10 cellular contexts compared by ENCODE assay signal in the genomic region with DNA sequence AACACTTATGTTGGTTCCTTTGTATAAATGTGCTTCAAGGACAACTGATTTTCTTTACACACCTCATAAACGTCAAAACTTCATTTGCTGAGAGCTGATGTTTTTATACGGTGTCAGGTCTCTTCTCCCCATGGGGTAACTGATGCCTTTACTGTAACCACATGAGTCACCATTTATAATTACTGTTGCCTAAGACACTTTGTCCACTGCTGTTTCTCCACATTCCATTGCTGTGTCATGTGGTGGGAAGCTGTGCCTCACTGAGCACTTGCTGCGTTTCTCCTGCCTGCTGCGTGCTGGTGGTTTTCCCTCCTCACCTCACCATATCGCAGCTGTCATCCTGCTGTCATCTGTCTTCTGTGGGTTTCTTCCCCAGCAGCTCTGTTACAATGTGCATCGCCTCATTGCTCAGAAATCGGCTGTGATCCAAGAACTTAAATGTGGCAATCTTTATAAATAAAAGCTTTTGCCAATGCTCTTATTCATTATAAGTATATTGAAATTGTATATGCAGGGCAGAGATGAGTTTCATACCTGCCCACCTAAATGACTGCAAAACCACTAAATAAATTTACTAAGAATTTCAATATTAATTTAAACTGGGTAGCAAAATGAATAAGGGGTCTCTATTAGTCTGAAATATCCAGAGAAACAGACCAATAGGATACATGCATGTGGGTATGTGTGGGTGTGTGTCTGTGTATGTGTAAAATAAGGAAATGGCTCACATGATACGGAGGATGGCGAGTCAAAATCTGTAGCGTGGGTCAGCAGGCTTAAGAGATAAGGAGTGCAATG.
A peak's percentile ranks its signal among the peaks of the same experiment; 100 is the strongest.
DNase-seq lines count a peak whose midpoint lies in the region; ATAC-seq and TF ChIP-seq lines count a peak whose summit lies in the region.
"Had no signal": no experiment of that assay in that cellular context is flagged by ENCODE, and none has a peak within 500 bp of the region (broad histone marks: within the 10 kb centered on the region; RNA-seq: fewer than 3 reads in every experiment).

No MANE protein-coding gene starts in this region.

- H3K36me3 Mint-ChIP-seq in glutamatergic neuron (ENCODE audit: unreplicated experiment): no peaks in the 10 kb centered on the region
- H3K36me3 Mint-ChIP-seq: stimulated activated naive B cell treated with anti-CD40 and anti-IgM and Interleukin-4, amounts not matched to agents 10 μg/mL and 1 μg/mL and 100 μg/mL, for 72 hours had no signal

- peak overlapping the region; percentile 83 for H3K27ac Mint-ChIP-seq in glutamatergic neuron (ENCODE audit: unreplicated experiment)
- H3K27ac Mint-ChIP-seq: stimulated activated naive B cell treated with anti-CD40 and anti-IgM and Interleukin-4, amounts not matched to agents 10 μg/mL and 1 μg/mL and 100 μg/mL, for 72 hours; T-helper 2 cell treated with Interferon-gamma antibody and Interleukin-4, amounts not matched to agents 5 μg/mL and 100 μg/mL, for 36 hours had no signal

- TF ChIP-seq CTCF in HEK293 (tag by site-specific recombination; IDR thresholded peaks at IDR 0.05) (no peak), glutamatergic neuron (IDR thresholded peaks at IDR 0.05; ENCODE audit: partially characterized antibody, unreplicated experiment) (no peak)

- peak overlapping the region; percentile 23 for H3K4me3 ChIP-seq in HEK293 (ENCODE audit: low read depth, low read length)

- no peak for ATAC-seq in GM19328 (IDR thresholded peaks at IDR 0.05; ENCODE audit: unreplicated experiment)
- ATAC-seq in HG03139 (IDR thresholded peaks at IDR 0.05; ENCODE audit: unreplicated experiment): no peak

- peaks cover 5% of the 10 kb centered on the region for H3K27me3 Mint-ChIP-seq in glutamatergic neuron (ENCODE audit: unreplicated experiment)
- H3K27me3 Mint-ChIP-seq: stimulated activated naive B cell treated with anti-CD40 and anti-IgM and Interleukin-4, amounts not matched to agents 10 μg/mL and 1 μg/mL and 100 μg/mL, for 72 hours had no signal

- H3K4me1 ChIP-seq in HEK293 (ENCODE audit: control insufficient read depth, insufficient read depth, low read length): no peaks in the 10 kb centered on the region

- peaks cover 6% of the 10 kb centered on the region for H3K4me1 Mint-ChIP-seq in glutamatergic neuron (ENCODE audit: low read depth, unreplicated experiment)

- no peaks in the 10 kb centered on the region for H3K36me3 ChIP-seq in HEK293 (ENCODE audit: control insufficient read depth in 2 of 2, insufficient read depth in 1 of 2, low read length in 2 of 2)

- POLR2A ChIA-PET in HEK293 (lab: Yijun Ruan, JAX): interaction anchor here (1.1 kb wide), 1 partner anchor 549 kb away, joined by 7 read pairs; no protein-coding TSS in a partner anchor

- H3K27ac ChIP-seq in HEK293 (ENCODE audit: extremely low read depth, low read depth, low read length): no peak overlapping the region

- H3K9me3 ChIP-seq in HEK293 (ENCODE audit: control insufficient read depth, insufficient read depth, low read depth, low read length): no peaks in the 10 kb centered on the region

- CTCF ChIA-PET in HEK293 (lab: Yijun Ruan, JAX): no interaction called here

- peak overlapping the region; percentile 13 for H3K4me3 Mint-ChIP-seq in glutamatergic neuron (ENCODE audit: unreplicated experiment)
- H3K4me3 Mint-ChIP-seq: stimulated activated naive B cell treated with anti-CD40 and anti-IgM and Interleukin-4, amounts not matched to agents 10 μg/mL and 1 μg/mL and 100 μg/mL, for 72 hours; T-helper 2 cell treated with Interferon-gamma antibody and Interleukin-4, amounts not matched to agents 5 μg/mL and 100 μg/mL, for 36 hours had no signal

- H3K9me3 Mint-ChIP-seq in glutamatergic neuron (ENCODE audit: unreplicated experiment): peaks cover 3% of the 10 kb centered on the region
- H3K9me3 Mint-ChIP-seq: stimulated activated naive B cell treated with anti-CD40 and anti-IgM and Interleukin-4, amounts not matched to agents 10 μg/mL and 1 μg/mL and 100 μg/mL, for 72 hours had no signal

- DNase-seq in AG08396 (ENCODE audit: low spot score): peak; percentile 65
- DNase-seq in SHP77 (lab: John Stamatoyannopoulos, UW): peak; percentile 63 to 72
- DNase-seq in glutamatergic neuron: peak; percentile 53
- no peak for DNase-seq in superior temporal gyrus (ENCODE audit: extremely low spot score)
- no peak for DNase-seq in activated T-cell treated with anti-CD3 and anti-CD28 coated beads, Interleukin-2, amount 50 U/mL, for 1 hour
- DNase-seq: stimulated activated naive B cell treated with anti-CD40 and anti-IgM and Interleukin-4, amounts not matched to agents 10 μg/mL and 1 μg/mL and 100 μg/mL, for 72 hours had no signal

TF ChIP-seq in HEK293, 187 proteins besides CTCF, POLR2A, EP300 and RAD21 (continues in another document):
- TF ChIP-seq, protein P1, sequence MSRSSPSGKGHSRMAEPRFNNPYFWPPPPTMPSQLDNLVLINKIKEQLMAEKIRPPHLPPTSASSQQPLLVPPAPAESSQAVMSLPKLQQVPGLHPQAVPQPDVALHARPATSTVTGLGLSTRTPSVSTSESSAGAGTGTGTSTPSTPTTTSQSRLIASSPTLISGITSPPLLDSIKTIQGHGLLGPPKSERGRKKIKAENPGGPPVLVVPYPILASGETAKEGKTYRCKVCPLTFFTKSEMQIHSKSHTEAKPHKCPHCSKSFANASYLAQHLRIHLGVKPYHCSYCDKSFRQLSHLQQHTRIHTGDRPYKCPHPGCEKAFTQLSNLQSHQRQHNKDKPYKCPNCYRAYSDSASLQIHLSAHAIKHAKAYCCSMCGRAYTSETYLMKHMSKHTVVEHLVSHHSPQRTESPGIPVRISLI (tag by site-specific recombination; IDR thresholded peaks at IDR 0.05): peak; percentile 88
- TF ChIP-seq ZNF433 (tag by site-specific recombination; IDR thresholded peaks at IDR 0.05; ENCODE audit: low read depth) (no peak), ZNF529 (tag by site-specific recombination; IDR thresholded peaks at IDR 0.05; ENCODE audit: insufficient replicate concordance) (peak; percentile 63), GLIS1 (tag by site-specific recombination; IDR thresholded peaks at IDR 0.05) (peak; percentile 99), ZNF223 (tag by site-specific recombination; IDR thresholded peaks at IDR 0.05) (no peak), ZNF558 (tag by site-specific recombination; IDR thresholded peaks at IDR 0.05) (peak; percentile 85; the same call in 1 of the 2 replicates), ZNF24 (tag by site-specific recombination; IDR thresholded peaks at IDR 0.05) (peak; percentile 97), ZNF354C (tag by site-specific recombination; IDR thresholded peaks at IDR 0.05; ENCODE audit: borderline replicate concordance, low read depth) (0 out of 2 replicates have a peak, but pooled peaks have one; percentile 5), ZNF792 (tag by site-specific recombination; IDR thresholded peaks at IDR 0.05) (no peak), ZNF626 (tag by site-specific recombination; IDR thresholded peaks at IDR 0.05) (no peak), ZIC2 (tag by site-specific recombination; IDR thresholded peaks at IDR 0.05) (peak; percentile 99), SCRT1 (tag by site-specific recombination; IDR thresholded peaks at IDR 0.05; ENCODE audit: borderline replicate concordance) (peak; percentile 43; the same call in 1 of the 2 replicates), ZNF658 (tag by site-specific recombination; IDR thresholded peaks at IDR 0.05) (no peak)
- TF ChIP-seq, protein P2, sequence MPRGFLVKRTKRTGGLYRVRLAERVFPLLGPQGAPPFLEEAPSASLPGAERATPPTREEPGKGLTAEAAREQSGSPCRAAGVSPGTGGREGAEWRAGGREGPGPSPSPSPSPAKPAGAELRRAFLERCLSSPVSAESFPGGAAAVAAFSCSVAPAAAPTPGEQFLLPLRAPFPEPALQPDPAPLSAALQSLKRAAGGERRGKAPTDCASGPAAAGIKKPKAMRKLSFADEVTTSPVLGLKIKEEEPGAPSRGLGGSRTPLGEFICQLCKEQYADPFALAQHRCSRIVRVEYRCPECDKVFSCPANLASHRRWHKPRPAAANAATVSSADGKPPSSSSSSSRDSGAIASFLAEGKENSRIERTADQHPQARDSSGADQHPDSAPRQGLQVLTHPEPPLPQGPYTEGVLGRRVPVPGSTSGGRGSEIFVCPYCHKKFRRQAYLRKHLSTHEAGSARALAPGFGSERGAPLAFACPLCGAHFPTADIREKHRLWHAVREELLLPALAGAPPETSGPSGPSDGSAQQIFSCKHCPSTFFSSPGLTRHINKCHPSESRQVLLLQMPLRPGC (tag by site-specific recombination; IDR thresholded peaks at IDR 0.05): peak; percentile 100
- TF ChIP-seq, protein P3, sequence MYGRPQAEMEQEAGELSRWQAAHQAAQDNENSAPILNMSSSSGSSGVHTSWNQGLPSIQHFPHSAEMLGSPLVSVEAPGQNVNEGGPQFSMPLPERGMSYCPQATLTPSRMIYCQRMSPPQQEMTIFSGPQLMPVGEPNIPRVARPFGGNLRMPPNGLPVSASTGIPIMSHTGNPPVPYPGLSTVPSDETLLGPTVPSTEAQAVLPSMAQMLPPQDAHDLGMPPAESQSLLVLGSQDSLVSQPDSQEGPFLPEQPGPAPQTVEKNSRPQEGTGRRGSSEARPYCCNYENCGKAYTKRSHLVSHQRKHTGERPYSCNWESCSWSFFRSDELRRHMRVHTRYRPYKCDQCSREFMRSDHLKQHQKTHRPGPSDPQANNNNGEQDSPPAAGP (tag by site-specific recombination; IDR thresholded peaks at IDR 0.05): peak; percentile 85
- TF ChIP-seq, protein P4, sequence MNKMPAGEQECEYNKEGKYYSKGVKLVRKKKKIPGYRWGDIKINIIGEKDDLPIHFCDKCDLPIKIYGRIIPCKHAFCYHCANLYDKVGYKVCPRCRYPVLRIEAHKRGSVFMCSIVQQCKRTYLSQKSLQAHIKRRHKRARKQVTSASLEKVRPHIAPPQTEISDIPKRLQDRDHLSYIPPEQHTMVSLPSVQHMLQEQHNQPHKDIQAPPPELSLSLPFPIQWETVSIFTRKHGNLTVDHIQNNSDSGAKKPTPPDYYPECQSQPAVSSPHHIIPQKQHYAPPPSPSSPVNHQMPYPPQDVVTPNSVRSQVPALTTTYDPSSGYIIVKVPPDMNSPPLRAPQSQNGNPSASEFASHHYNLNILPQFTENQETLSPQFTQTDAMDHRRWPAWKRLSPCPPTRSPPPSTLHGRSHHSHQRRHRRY (tag by site-specific recombination; IDR thresholded peaks at IDR 0.05): no peak
- TF ChIP-seq, protein P5, sequence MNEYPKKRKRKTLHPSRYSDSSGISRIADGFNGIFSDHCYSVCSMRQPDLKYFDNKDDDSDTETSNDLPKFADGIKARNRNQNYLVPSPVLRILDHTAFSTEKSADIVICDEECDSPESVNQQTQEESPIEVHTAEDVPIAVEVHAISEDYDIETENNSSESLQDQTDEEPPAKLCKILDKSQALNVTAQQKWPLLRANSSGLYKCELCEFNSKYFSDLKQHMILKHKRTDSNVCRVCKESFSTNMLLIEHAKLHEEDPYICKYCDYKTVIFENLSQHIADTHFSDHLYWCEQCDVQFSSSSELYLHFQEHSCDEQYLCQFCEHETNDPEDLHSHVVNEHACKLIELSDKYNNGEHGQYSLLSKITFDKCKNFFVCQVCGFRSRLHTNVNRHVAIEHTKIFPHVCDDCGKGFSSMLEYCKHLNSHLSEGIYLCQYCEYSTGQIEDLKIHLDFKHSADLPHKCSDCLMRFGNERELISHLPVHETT (tag by site-specific recombination; IDR thresholded peaks at IDR 0.05): peak; percentile 97

Comparison
In these comparisons a context has a peak if more than half of its experiments do, and no peak if none do; other contexts are left out.
1. DNase-seq: peak in AG08396 (single experiment), SHP77 (2 of 2) and glutamatergic neuron (single experiment); none in superior temporal gyrus (single experiment) and activated T-cell treated with anti-CD3 and anti-CD28 coated beads, Interleukin-2, amount 50 U/mL, for 1 hour (single experiment).